Comparison of ENCODE assay signal across 23 cellular contexts in the genomic region with DNA sequence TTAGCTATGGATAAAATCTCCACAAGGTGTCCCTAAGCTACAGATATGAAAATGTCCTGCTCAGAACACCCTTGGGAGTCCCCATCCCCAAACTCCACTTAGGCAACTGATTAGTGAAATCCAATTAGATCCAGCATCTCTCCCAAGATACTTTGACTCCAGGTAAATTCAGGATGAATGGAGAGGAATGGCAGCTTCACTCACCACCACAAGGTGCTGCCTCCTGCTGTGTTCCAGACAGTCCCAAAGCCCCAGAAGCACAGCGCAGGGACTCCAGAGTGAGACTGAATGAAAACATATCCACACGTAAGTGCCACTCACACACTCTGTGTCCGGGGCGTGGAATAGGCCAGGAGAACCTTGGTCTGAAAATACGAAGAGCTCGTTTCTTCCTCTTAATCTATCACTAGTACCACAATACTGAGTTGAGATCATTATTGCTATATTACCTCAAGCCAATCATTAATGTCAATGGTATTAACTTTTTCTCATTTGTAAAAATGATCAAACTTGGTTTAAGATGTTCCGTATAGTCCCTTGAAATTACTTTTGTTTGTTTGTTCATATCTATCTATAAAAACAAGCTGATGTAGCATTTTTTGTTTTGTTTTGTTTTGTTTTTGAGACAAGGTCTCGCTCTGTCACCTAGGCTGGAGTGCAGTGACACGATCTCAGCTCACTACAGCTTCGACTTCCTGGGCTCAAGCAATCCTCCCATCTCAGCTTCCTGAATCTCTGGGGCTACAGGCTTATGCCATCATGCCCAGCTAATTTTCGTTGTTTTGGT.
DNase-seq lines count a peak whose midpoint lies in the region; ATAC-seq and TF ChIP-seq lines count a peak whose summit lies in the region.
"Had no signal": no experiment of that assay in that cellular context is flagged by ENCODE, and none has a peak within 500 bp of the region (broad histone marks: within the 10 kb centered on the region; RNA-seq: fewer than 3 reads in every experiment).

No MANE protein-coding gene starts in this region.

- H3K4me1 ChIP-seq in Caco-2 (peaks cover 40% of the 10 kb centered on the region), RWPE2 (ENCODE audit: insufficient read depth, poor library complexity, severe bottlenecking) (no peaks in the 10 kb centered on the region), upper lobe of left lung (no peaks in the 10 kb centered on the region), psoas muscle (peaks cover 3% of the 10 kb centered on the region)
- H3K4me1 ChIP-seq: body of pancreas, suprapubic skin had no signal

- intact Hi-C loops in Caco-2 (cut with micrococcal nuclease; ENCODE audit: unreplicated experiment) (no loop called here), psoas muscle (cut with DNase I) (no loop called here)

- 0 out of 3 replicates have a peak, but pooled peaks have one; percentile 25 for ATAC-seq in RWPE2 (ENCODE audit: low read depth)
- no peak for ATAC-seq in upper lobe of left lung (ENCODE audit: low FRiP score in 2 of 2)
- ATAC-seq in psoas muscle, result no peak
- ATAC-seq: body of pancreas; heart right ventricle; right cardiac atrium; stimulated activated naive B cell treated with anti-CD40 and anti-IgM and Interleukin-4, amounts not matched to agents 10 μg/mL and 1 μg/mL and 100 μg/mL, for 72 hours had no signal

- no peak for TF ChIP-seq POLR2A in upper lobe of left lung (IDR thresholded peaks at IDR 0.05)

- 81 to 84% methylated on average over 11 of the region's 11 CpGs for WGBS in upper lobe of left lung, 2 donors
- WGBS in psoas muscle, 3 donors, result 79 to 91% (median 80%) methylated on average over 11 of the region's 11 CpGs

- BruUV-seq in Caco-2 (replicated peaks; lab: Mats Ljungman, UMichigan), result no TSS peak

- H3K9me3 Mint-ChIP-seq in Caco-2 (ENCODE audit: unreplicated experiment) (no peaks in the 10 kb centered on the region), HFFc6 (no peaks in the 10 kb centered on the region), nephron (no peaks in the 10 kb centered on the region)

- peaks cover 33% of the 10 kb centered on the region for H3K4me1 Mint-ChIP-seq in Caco-2 (ENCODE audit: low read depth, unreplicated experiment)
- no peaks in the 10 kb centered on the region for H3K4me1 Mint-ChIP-seq in HFFc6 (ENCODE audit: low read depth)
- H3K4me1 Mint-ChIP-seq in nephron, result peaks cover 39% of the 10 kb centered on the region

- TF ChIP-seq CTCF in Caco-2 (IDR thresholded peaks at IDR 0.05; ENCODE audit: insufficient read depth in 1 of 2, low read depth in 1 of 2, low read length in 1 of 2, severe bottlenecking in 1 of 2, unreplicated experiment in 1 of 2) (peak; percentile 21 to 37), HFFc6 (IDR thresholded peaks at IDR 0.05) (peak; percentile 30; the same call in 1 of the 2 replicates), RWPE2 (IDR thresholded peaks at IDR 0.05; ENCODE audit: poor library complexity, severe bottlenecking) (no peak), nephron (IDR thresholded peaks at IDR 0.05; ENCODE audit: unreplicated experiment in 3 of 3) (no peak), upper lobe of left lung (IDR thresholded peaks at IDR 0.05) (no peak), psoas muscle (IDR thresholded peaks at IDR 0.05) (no peak)

- H3K4me3 ChIP-seq in Caco-2 (ENCODE audit: low read depth, low read length), result no peak overlapping the region
- no peak overlapping the region for H3K4me3 ChIP-seq in RWPE2 (ENCODE audit: severe bottlenecking)
- H3K4me3 ChIP-seq in upper lobe of left lung, result no peak overlapping the region
- no peak overlapping the region for H3K4me3 ChIP-seq in psoas muscle
- H3K4me3 ChIP-seq: body of pancreas, heart right ventricle, suprapubic skin had no signal

- no peak overlapping the region for H3K27ac ChIP-seq in RWPE2 (ENCODE audit: poor library complexity, severe bottlenecking)
- H3K27ac ChIP-seq in upper lobe of left lung, result no peak overlapping the region
- no peak overlapping the region for H3K27ac ChIP-seq in psoas muscle
- H3K27ac ChIP-seq: body of pancreas, C4-2B, epithelial cell of prostate, heart right ventricle, suprapubic skin had no signal

- no peak for TF ChIP-seq EP300 in upper lobe of left lung (IDR thresholded peaks at IDR 0.05)

- peaks cover 8% of the 10 kb centered on the region for H3K9me3 ChIP-seq in Caco-2
- H3K9me3 ChIP-seq in RWPE2 (ENCODE audit: severe bottlenecking), result no peaks in the 10 kb centered on the region
- H3K9me3 ChIP-seq in upper lobe of left lung, result no peaks in the 10 kb centered on the region
- no peaks in the 10 kb centered on the region for H3K9me3 ChIP-seq in psoas muscle
- H3K9me3 ChIP-seq: body of pancreas, heart right ventricle, suprapubic skin had no signal

- H3K27me3 ChIP-seq in Caco-2 (replicated peaks; ENCODE audit: control insufficient read depth, insufficient read depth, low read length), result no peaks in the 10 kb centered on the region
- H3K27me3 ChIP-seq in RWPE2 (ENCODE audit: insufficient read depth, poor library complexity, severe bottlenecking), result no peaks in the 10 kb centered on the region
- no peaks in the 10 kb centered on the region for H3K27me3 ChIP-seq in upper lobe of left lung
- H3K27me3 ChIP-seq in psoas muscle (ENCODE audit: insufficient read depth in 3 of 3, low read length in 2 of 3), result peaks cover 0 to 2% (median 0%) of the 10 kb centered on the region in 3 donors
- H3K27me3 ChIP-seq: body of pancreas, heart right ventricle, suprapubic skin had no signal

- DNase-seq in Caco-2, result peak; percentile 26 to 52
- no peak for DNase-seq in HFFc6
- DNase-seq in RWPE2 (ENCODE audit: low spot score), result no peak
- no peak for DNase-seq in NCI-H1105 (lab: John Stamatoyannopoulos, UW)
- DNase-seq in upper lobe of left lung, result no peak
- no peak for DNase-seq in NCI-H2029 (lab: John Stamatoyannopoulos, UW)
- DNase-seq in psoas muscle, result no peak
- DNase-seq: activated T-cell treated with anti-CD3 and anti-CD28 coated beads, Interleukin-2, amount 50 U/mL, for 1 hour; body of pancreas; Calu3; cerebellar nuclear complex; heart right ventricle; NCI-H1048; NCI-H2029 treated with DMSO at 0.1 percent for 48 hours; right cardiac atrium; SIG-M5; stimulated activated CD4-positive, alpha-beta T cell treated with anti-CD3 and anti-CD28 coated beads, Interleukin-4, amount 100 ng/mL, for 1 hour; stimulated activated naive B cell treated with anti-CD40 and anti-IgM and Interleukin-4, amounts not matched to agents 10 μg/mL and 1 μg/mL and 100 μg/mL, for 72 hours; T-helper 1 cell had no signal

- POLR2A ChIA-PET in Caco-2 (lab: Charles Lee), result interaction anchor here (0.5 kb wide), 1 partner anchor 52 kb away, joined by 5 read pairs; no protein-coding TSS in a partner anchor

- no peaks in the 10 kb centered on the region for H3K36me3 ChIP-seq in Caco-2 (ENCODE audit: control insufficient read depth, insufficient read depth, low read length)
- H3K36me3 ChIP-seq in RWPE2 (ENCODE audit: low read depth), result no peaks in the 10 kb centered on the region
- H3K36me3 ChIP-seq in upper lobe of left lung, result no peaks in the 10 kb centered on the region
- H3K36me3 ChIP-seq in psoas muscle (ENCODE audit: insufficient read depth in 1 of 2, low read depth in 1 of 2), result no peaks in the 10 kb centered on the region
- H3K36me3 ChIP-seq: heart right ventricle, suprapubic skin had no signal

- CTCF ChIA-PET in Caco-2 (lab: Charles Lee), result interaction anchor here (0.6 to 1.1 kb wide), 2 partner anchors 19 to 24 kb away, joined by 4 to 6 read pairs; no protein-coding TSS in a partner anchor

- H3K27ac Mint-ChIP-seq in Caco-2 (ENCODE audit: unreplicated experiment), result peak overlapping the region; percentile 41
- H3K27ac Mint-ChIP-seq in HFFc6, result no peak overlapping the region
- peak overlapping the region; percentile 17 to 60 (median 48) for H3K27ac Mint-ChIP-seq in nephron
- H3K27ac Mint-ChIP-seq: stimulated activated naive B cell treated with anti-CD40 and anti-IgM and Interleukin-4, amounts not matched to agents 10 μg/mL and 1 μg/mL and 100 μg/mL, for 72 hours had no signal

- H3K36me3 Mint-ChIP-seq in Caco-2 (ENCODE audit: insufficient read depth, unreplicated experiment) (peaks cover 6% of the 10 kb centered on the region), HFFc6 (ENCODE audit: low read depth) (no peaks in the 10 kb centered on the region), nephron (ENCODE audit: low read depth) (peaks cover 4% of the 10 kb centered on the region)

- H3K4me3 Mint-ChIP-seq in Caco-2 (ENCODE audit: unreplicated experiment), result no peak overlapping the region
- H3K4me3 Mint-ChIP-seq in HFFc6, result no peak overlapping the region
- no peak overlapping the region for H3K4me3 Mint-ChIP-seq in nephron
- H3K4me3 Mint-ChIP-seq: stimulated activated naive B cell treated with anti-CD40 and anti-IgM and Interleukin-4, amounts not matched to agents 10 μg/mL and 1 μg/mL and 100 μg/mL, for 72 hours had no signal

- H3K27me3 Mint-ChIP-seq in Caco-2 (ENCODE audit: insufficient read depth, unreplicated experiment) (no peaks in the 10 kb centered on the region), HFFc6 (ENCODE audit: insufficient read depth) (peaks cover 8% of the 10 kb centered on the region), nephron (ENCODE audit: low read depth) (no peaks in the 10 kb centered on the region)
- H3K27me3 Mint-ChIP-seq: stimulated activated naive B cell treated with anti-CD40 and anti-IgM and Interleukin-4, amounts not matched to agents 10 μg/mL and 1 μg/mL and 100 μg/mL, for 72 hours had no signal

Comparison
In these comparisons a context has a peak if more than half of its experiments do, and no peak if none do; other contexts are left out.
1. DNase-seq: peak in Caco-2 (2 of 2); none in HFFc6 (single experiment), RWPE2 (single experiment), NCI-H1105 (single experiment), upper lobe of left lung (0 of 2), NCI-H2029 (single experiment) and psoas muscle (0 of 2).
2. CTCF ChIP-seq: peak in Caco-2 (2 of 2) and HFFc6 (single experiment); none in RWPE2 (single experiment), nephron (0 of 3), upper lobe of left lung (0 of 6) and psoas muscle (single experiment).